ENCODE assay signal across 31 cellular contexts in the genomic region with DNA sequence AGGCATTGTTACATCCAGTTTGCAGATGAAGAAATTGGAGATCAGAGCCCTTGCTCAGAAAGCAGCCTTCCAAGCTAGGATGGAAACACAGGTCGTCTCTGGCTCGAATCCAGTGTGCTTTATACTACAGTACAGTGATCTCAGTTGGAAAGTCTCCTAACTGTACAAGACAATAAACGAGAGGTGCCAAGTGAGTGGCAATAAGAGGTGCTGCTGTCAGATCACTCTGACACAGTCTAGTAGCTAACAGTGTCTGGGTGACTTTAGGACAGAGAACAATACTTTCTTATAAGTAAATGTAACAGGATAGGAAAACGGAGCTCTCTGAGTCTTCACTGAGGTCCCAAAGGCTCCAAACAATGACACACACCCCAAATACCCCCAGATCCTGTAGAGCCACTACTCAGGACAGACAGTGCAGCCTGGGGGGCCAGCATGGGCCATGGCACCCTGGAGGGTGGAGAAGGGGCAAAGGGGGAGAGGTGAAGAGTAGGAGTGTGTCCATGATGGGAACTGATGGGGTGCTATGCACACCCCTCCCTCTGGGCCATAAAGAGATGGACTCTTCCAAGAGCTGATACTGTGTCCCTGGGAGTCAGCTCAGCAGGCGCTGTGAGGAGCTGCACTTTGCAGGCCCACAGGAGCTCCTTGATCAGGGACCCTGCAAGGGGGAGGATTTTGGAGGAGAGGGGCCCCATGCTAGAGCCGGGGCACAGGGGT. TPM values are rescaled to one million over a fixed set of nuclear protein-coding genes. Genes with fewer than 3 reads are reported as not detected.
DNase-seq lines count a peak whose midpoint lies in the region; ATAC-seq and TF ChIP-seq lines count a peak whose summit lies in the region.
"Had no signal": no experiment of that assay in that cellular context is flagged by ENCODE, and none has a peak within 500 bp of the region (broad histone marks: within the 10 kb centered on the region; RNA-seq: fewer than 3 reads in every experiment).

No MANE protein-coding gene starts in this region.

- no peaks in the 10 kb centered on the region for H3K36me3 ChIP-seq in esophagus muscularis mucosa
- H3K36me3 ChIP-seq in Peyer's patch, result no peaks in the 10 kb centered on the region
- H3K36me3 ChIP-seq: ovary, SJSA1, tibial artery, vagina had no signal

- WGBS in esophagus muscularis mucosa, result 56% methylated on average over 6 of the region's 6 CpGs

- H3K4me3 ChIP-seq in esophagus muscularis mucosa (no peak overlapping the region), Peyer's patch (no peak overlapping the region)
- H3K4me3 ChIP-seq: coronary artery, ovary, SJSA1, tibial artery, vagina had no signal

- H3K4me1 Mint-ChIP-seq in activated naive CD8-positive, alpha-beta T cell treated with anti-CD3 and anti-CD28 coated beads for 36 hours, result no peaks in the 10 kb centered on the region
- H3K4me1 Mint-ChIP-seq: activated CD4-positive, alpha-beta T cell treated with anti-CD3 and anti-CD28 coated beads for 36 hours; activated naive CD4-positive, alpha-beta T cell treated with anti-CD3 and anti-CD28 coated beads, Interleukin-2, amount 50 U/mL, for 24 hours; stimulated activated naive CD8-positive, alpha-beta T cell treated with anti-CD3 and anti-CD28 coated beads, Interleukin-15, amount 100 ng/mL, for 72 hours had no signal

- H3K27ac ChIP-seq in esophagus muscularis mucosa (replicated peaks in 1 of 4), result peak overlapping the region in 3 of 4 donors; percentile 82 to 86 (median 83)
- no peak overlapping the region for H3K27ac ChIP-seq in Peyer's patch
- H3K27ac ChIP-seq: ovary, SJSA1, vagina, VCaP had no signal

- peak; percentile 57 for ATAC-seq in Right ventricle myocardium superior (ENCODE audit: poor library complexity)
- ATAC-seq: activated CD4-positive, alpha-beta T cell treated with anti-CD3 and anti-CD28 coated beads for 36 hours; effector memory CD8-positive, alpha-beta T cell; stimulated activated naive CD8-positive, alpha-beta T cell treated with anti-CD3 and anti-CD28 coated beads, Interleukin-15, amount 100 ng/mL, for 72 hours had no signal

- H3K9me3 Mint-ChIP-seq in activated naive CD8-positive, alpha-beta T cell treated with anti-CD3 and anti-CD28 coated beads for 36 hours, result no peaks in the 10 kb centered on the region
- H3K9me3 Mint-ChIP-seq: activated naive CD4-positive, alpha-beta T cell treated with anti-CD3 and anti-CD28 coated beads, Interleukin-2, amount 50 U/mL, for 24 hours; effector memory CD8-positive, alpha-beta T cell; nephron progenitor cell; stimulated activated naive CD8-positive, alpha-beta T cell treated with anti-CD3 and anti-CD28 coated beads, Interleukin-15, amount 100 ng/mL, for 72 hours had no signal

- H3K36me3 Mint-ChIP-seq in activated naive CD8-positive, alpha-beta T cell treated with anti-CD3 and anti-CD28 coated beads for 36 hours, result no peaks in the 10 kb centered on the region
- H3K36me3 Mint-ChIP-seq: CD14-positive monocyte had no signal

- H3K27me3 ChIP-seq in esophagus muscularis mucosa (no peaks in the 10 kb centered on the region), Peyer's patch (no peaks in the 10 kb centered on the region)
- H3K27me3 ChIP-seq: ovary, SJSA1, tibial artery, vagina had no signal

- no peaks in the 10 kb centered on the region for H3K27me3 Mint-ChIP-seq in activated naive CD8-positive, alpha-beta T cell treated with anti-CD3 and anti-CD28 coated beads for 36 hours
- H3K27me3 Mint-ChIP-seq: activated CD4-positive, alpha-beta T cell treated with anti-CD3 and anti-CD28 coated beads for 36 hours; activated naive CD4-positive, alpha-beta T cell treated with anti-CD3 and anti-CD28 coated beads, Interleukin-2, amount 50 U/mL, for 24 hours; stimulated activated naive CD8-positive, alpha-beta T cell treated with anti-CD3 and anti-CD28 coated beads, Interleukin-15, amount 100 ng/mL, for 72 hours had no signal

- no peak for TF ChIP-seq POLR2A in esophagus muscularis mucosa (IDR thresholded peaks at IDR 0.05; ENCODE audit: low read depth)
- TF ChIP-seq POLR2A in Peyer's patch (IDR thresholded peaks at IDR 0.05), result no peak

- H3K9me3 ChIP-seq in esophagus muscularis mucosa (no peaks in the 10 kb centered on the region), Peyer's patch (no peaks in the 10 kb centered on the region)
- H3K9me3 ChIP-seq: ovary, SJSA1, tibial artery, vagina had no signal

- H3K4me3 Mint-ChIP-seq in activated naive CD8-positive, alpha-beta T cell treated with anti-CD3 and anti-CD28 coated beads for 36 hours, result no peak overlapping the region
- H3K4me3 Mint-ChIP-seq: activated CD4-positive, alpha-beta T cell treated with anti-CD3 and anti-CD28 coated beads for 36 hours; activated naive CD4-positive, alpha-beta T cell treated with anti-CD3 and anti-CD28 coated beads, Interleukin-2, amount 50 U/mL, for 24 hours; CD14-positive monocyte; effector memory CD8-positive, alpha-beta T cell; nephron progenitor cell; stimulated activated naive CD8-positive, alpha-beta T cell treated with anti-CD3 and anti-CD28 coated beads, Interleukin-15, amount 100 ng/mL, for 72 hours had no signal

- no peak overlapping the region for H3K27ac Mint-ChIP-seq in activated naive CD8-positive, alpha-beta T cell treated with anti-CD3 and anti-CD28 coated beads for 36 hours
- H3K27ac Mint-ChIP-seq: activated CD4-positive, alpha-beta T cell treated with anti-CD3 and anti-CD28 coated beads for 36 hours; activated naive CD4-positive, alpha-beta T cell treated with anti-CD3 and anti-CD28 coated beads, Interleukin-2, amount 50 U/mL, for 24 hours; effector memory CD8-positive, alpha-beta T cell; stimulated activated naive CD8-positive, alpha-beta T cell treated with anti-CD3 and anti-CD28 coated beads, Interleukin-15, amount 100 ng/mL, for 72 hours had no signal

- TF ChIP-seq CTCF in esophagus muscularis mucosa (IDR thresholded peaks at IDR 0.05) (no peak), Peyer's patch (IDR thresholded peaks at IDR 0.05) (no peak)

- intact Hi-C loops in Right ventricle myocardium superior (cut with DNase I), result no loop called here
- intact Hi-C loops in cardiac septum (cut with DNase I), result no loop called here
- intact Hi-C loops in esophagus muscularis mucosa (cut with DNase I), result no loop called here

- TF ChIP-seq EP300 in esophagus muscularis mucosa (IDR thresholded peaks at IDR 0.05), result no peak

- DNase-seq in Right ventricle myocardium superior, result no peak
- DNase-seq in cardiac septum (ENCODE audit: low spot score), result no peak
- DNase-seq in esophagus muscularis mucosa (ENCODE audit: extremely low spot score), result no peak
- DNase-seq in medulla oblongata (ENCODE audit: extremely low spot score), result peak; percentile 33
- peak; percentile 29 for DNase-seq in superior temporal gyrus (ENCODE audit: extremely low spot score)
- no peak for DNase-seq in Peyer's patch
- no peak for DNase-seq in epidermal melanocyte (ENCODE audit: insufficient read length, low spot score)
- DNase-seq in activated naive CD8-positive, alpha-beta T cell treated with anti-CD3 and anti-CD28 coated beads for 36 hours, result no peak
- DNase-seq: activated CD4-positive, alpha-beta T cell treated with anti-CD3 and anti-CD28 coated beads for 36 hours; DMS79 treated with DMSO at 0.1 percent for 48 hours; effector memory CD8-positive, alpha-beta T cell; foreskin fibroblast; GF-D8; head of caudate nucleus; mammary epithelial cell; NCI-H1417; NCI-H2029; NCI-H526; nephron progenitor cell; ovary; retina; stimulated activated CD4-positive, alpha-beta T cell treated with anti-CD3 and anti-CD28 coated beads, Interleukin-1b, Interleukin-23, amount 100 ng/mL, for 48 hours; stimulated activated naive CD8-positive, alpha-beta T cell treated with anti-CD3 and anti-CD28 coated beads, Interleukin-15, amount 100 ng/mL, for 72 hours; T1000; tibial artery had no signal

- H3K4me1 ChIP-seq in esophagus muscularis mucosa (peaks cover 12 to 23% (median 16%) of the 10 kb centered on the region in 4 donors), Peyer's patch (no peaks in the 10 kb centered on the region)
- H3K4me1 ChIP-seq: vagina had no signal

RNA-seq across cellular contexts. Expression of gene SH3BGR, which starts 3.3 kb away (rescaled TPM):
- 105 TPM for total RNA-seq in Right ventricle myocardium superior
- 209 TPM for total RNA-seq in cardiac septum
- 10 to 100 TPM in 3 of 4 donors, 1 to 10 TPM in 1; 9.7 to 33.9 (median 24.1) TPM for total RNA-seq in esophagus muscularis mucosa
- total RNA-seq in Peyer's patch, result 1 to 10 TPM in 1 of 4 donors, not detected in 3; 2.6 TPM
- total RNA-seq in activated naive CD8-positive, alpha-beta T cell treated with anti-CD3 and anti-CD28 coated beads for 36 hours, result 1 to 10 TPM; 3.9 to 4.7 TPM

RNA-seq across cellular contexts. Expression of gene LCA5L, which starts 9.5 kb away (rescaled TPM):
- total RNA-seq in Right ventricle myocardium superior, result 0.83 TPM
- total RNA-seq in cardiac septum, result 1.7 TPM
- total RNA-seq in esophagus muscularis mucosa, result 1 to 10 TPM in 3 of 4 donors, under 1 TPM in 1; 0.83 to 2.8 (median 2.2) TPM
- total RNA-seq in Peyer's patch, result 1 to 10 TPM in 1 of 4 donors, under 1 TPM in 1, not detected in 2; 0.88 to 2.0 TPM
- total RNA-seq in activated naive CD8-positive, alpha-beta T cell treated with anti-CD3 and anti-CD28 coated beads for 36 hours, result under 1 TPM; 0.27 to 0.36 TPM
- total RNA-seq: vagina had no signal

Comparison
In these comparisons a context has a peak if more than half of its experiments do, and no peak if none do; other contexts are left out.
1. DNase-seq: peak in medulla oblongata (single experiment) and superior temporal gyrus (single experiment); none in Right ventricle myocardium superior (single experiment), cardiac septum (single experiment), esophagus muscularis mucosa (single experiment), Peyer's patch (0 of 3), epidermal melanocyte (single experiment) and activated naive CD8-positive, alpha-beta T cell treated with anti-CD3 and anti-CD28 coated beads for 36 hours (single experiment).
2. H3K27ac ChIP-seq: peak in esophagus muscularis mucosa (3 of 4); none in Peyer's patch (0 of 4).